ENCODE assay signal across 2 cellular contexts in genomic region chr6:34142046-34142445, GRCh38.
TF ChIP-seq lines count a peak whose summit lies in the region.

No MANE protein-coding gene starts in this region.

TF ChIP-seq in H1, 55 proteins besides CTCF, POLR2A, EP300 and RAD21 (continued from another document):
- TF ChIP-seq FOSL1 (IDR thresholded peaks at IDR 0.05; ENCODE audit: insufficient read depth, low read depth, low read length) (no peak), RNF2 (IDR thresholded peaks at IDR 0.05; ENCODE audit: borderline replicate concordance, low read depth, low read length, missing control alignments, poor library complexity, severe bottlenecking) (peak; percentile 9), EGR1 (IDR thresholded peaks at IDR 0.05; ENCODE audit: borderline replicate concordance, low read depth, low read length) (no peak)

TF ChIP-seq in neural cell, 6 proteins besides CTCF, POLR2A, EP300 and RAD21 (continued from another document):
- TF ChIP-seq, protein P1, sequence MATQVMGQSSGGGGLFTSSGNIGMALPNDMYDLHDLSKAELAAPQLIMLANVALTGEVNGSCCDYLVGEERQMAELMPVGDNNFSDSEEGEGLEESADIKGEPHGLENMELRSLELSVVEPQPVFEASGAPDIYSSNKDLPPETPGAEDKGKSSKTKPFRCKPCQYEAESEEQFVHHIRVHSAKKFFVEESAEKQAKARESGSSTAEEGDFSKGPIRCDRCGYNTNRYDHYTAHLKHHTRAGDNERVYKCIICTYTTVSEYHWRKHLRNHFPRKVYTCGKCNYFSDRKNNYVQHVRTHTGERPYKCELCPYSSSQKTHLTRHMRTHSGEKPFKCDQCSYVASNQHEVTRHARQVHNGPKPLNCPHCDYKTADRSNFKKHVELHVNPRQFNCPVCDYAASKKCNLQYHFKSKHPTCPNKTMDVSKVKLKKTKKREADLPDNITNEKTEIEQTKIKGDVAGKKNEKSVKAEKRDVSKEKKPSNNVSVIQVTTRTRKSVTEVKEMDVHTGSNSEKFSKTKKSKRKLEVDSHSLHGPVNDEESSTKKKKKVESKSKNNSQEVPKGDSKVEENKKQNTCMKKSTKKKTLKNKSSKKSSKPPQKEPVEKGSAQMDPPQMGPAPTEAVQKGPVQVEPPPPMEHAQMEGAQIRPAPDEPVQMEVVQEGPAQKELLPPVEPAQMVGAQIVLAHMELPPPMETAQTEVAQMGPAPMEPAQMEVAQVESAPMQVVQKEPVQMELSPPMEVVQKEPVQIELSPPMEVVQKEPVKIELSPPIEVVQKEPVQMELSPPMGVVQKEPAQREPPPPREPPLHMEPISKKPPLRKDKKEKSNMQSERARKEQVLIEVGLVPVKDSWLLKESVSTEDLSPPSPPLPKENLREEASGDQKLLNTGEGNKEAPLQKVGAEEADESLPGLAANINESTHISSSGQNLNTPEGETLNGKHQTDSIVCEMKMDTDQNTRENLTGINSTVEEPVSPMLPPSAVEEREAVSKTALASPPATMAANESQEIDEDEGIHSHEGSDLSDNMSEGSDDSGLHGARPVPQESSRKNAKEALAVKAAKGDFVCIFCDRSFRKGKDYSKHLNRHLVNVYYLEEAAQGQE (IDR thresholded peaks at IDR 0.05; ENCODE audit: borderline replicate concordance), result no peak
- no peak for TF ChIP-seq TAF1 (IDR thresholded peaks at IDR 0.05; ENCODE audit: low read depth)
- TF ChIP-seq EZH2 (IDR thresholded peaks at IDR 0.05; ENCODE audit: borderline replicate concordance, insufficient read depth, low read length, poor library complexity, severe bottlenecking), result no peak
- no peak for TF ChIP-seq SMC3 (conservative IDR thresholded peaks at IDR 0.05; ENCODE audit: poor library complexity)
